ENCODE assay signal across 8 cellular contexts in the genomic region with DNA sequence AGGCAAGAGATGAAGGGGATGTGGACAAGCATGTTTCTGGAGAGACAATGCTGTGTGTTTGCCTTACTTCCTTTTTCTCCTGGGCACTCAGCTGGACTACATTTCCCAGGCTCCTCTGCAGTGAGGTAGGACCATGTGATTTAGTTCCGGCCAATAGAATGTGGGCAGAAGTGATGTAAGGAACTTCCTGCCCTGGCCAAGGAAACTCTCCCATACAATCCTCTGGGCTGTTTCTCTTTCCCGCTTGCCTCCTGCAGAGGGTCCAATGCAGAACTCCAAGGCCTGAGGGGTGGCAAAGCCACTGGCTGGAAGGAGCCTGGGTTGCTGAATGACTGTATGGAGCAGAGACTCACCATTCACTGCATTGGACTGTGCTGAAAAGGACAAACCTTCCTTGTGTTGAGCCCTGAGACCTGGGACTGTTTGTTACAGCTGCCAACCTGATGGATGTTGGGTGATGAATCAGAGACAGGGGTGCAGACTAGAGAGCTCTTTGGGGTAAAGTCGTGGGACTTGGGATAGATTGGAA.
DNase-seq lines count a peak whose midpoint lies in the region; ATAC-seq and TF ChIP-seq lines count a peak whose summit lies in the region.
"Had no signal": no experiment of that assay in that cellular context is flagged by ENCODE, and none has a peak within 500 bp of the region (broad histone marks: within the 10 kb centered on the region; RNA-seq: fewer than 3 reads in every experiment).

No MANE protein-coding gene starts in this region.

- H3K4me3 Mint-ChIP-seq in endodermal cell (peak overlapping the region; percentile 49), natural killer cell (no peak overlapping the region)
- H3K4me3 Mint-ChIP-seq: activated naive CD4-positive, alpha-beta T cell treated with anti-CD3 and anti-CD28 coated beads, Interleukin-2, amount 50 U/mL, for 24 hours had no signal

- no peak overlapping the region for H3K9ac ChIP-seq in endodermal cell (ENCODE audit: extremely low read depth, low read length, poor library complexity, severe bottlenecking)

- no peaks in the 10 kb centered on the region for H3K9me3 ChIP-seq in endodermal cell (ENCODE audit: control insufficient read depth, low read length)

- DNase-seq in G401 (ENCODE audit: low spot score): peak; percentile 36
- DNase-seq in RKO (ENCODE audit: low spot score): peak; percentile 83
- DNase-seq in endodermal cell: peak; percentile 93
- DNase-seq in natural killer cell: no peak
- DNase-seq in NCI-H2107 (lab: John Stamatoyannopoulos, UW): no peak

- peaks cover 3% of the 10 kb centered on the region for H3K9me3 Mint-ChIP-seq in endodermal cell
- H3K9me3 Mint-ChIP-seq in natural killer cell: peaks cover 0 to 3% of the 10 kb centered on the region in 2 donors
- H3K9me3 Mint-ChIP-seq: activated naive CD4-positive, alpha-beta T cell treated with anti-CD3 and anti-CD28 coated beads, Interleukin-2, amount 50 U/mL, for 24 hours had no signal

- H3K27me3 Mint-ChIP-seq in endodermal cell (ENCODE audit: insufficient read depth) (peaks cover 34% of the 10 kb centered on the region), natural killer cell (ENCODE audit: low read depth in 2 of 2) (peaks cover 2 to 4% of the 10 kb centered on the region in 2 donors)
- H3K27me3 Mint-ChIP-seq: activated naive CD4-positive, alpha-beta T cell treated with anti-CD3 and anti-CD28 coated beads, Interleukin-2, amount 50 U/mL, for 24 hours had no signal

- WGBS in endodermal cell (ENCODE audit: insufficient coverage in 1 of 2, insufficient read length in 1 of 2), 2 experiments: 25 to 43% methylated on average over 1 to 3 of the region's 3 CpGs

- ATAC-seq in GM19463 (IDR thresholded peaks at IDR 0.05; ENCODE audit: unreplicated experiment) (peak; percentile 88), HG03469 (IDR thresholded peaks at IDR 0.05; ENCODE audit: unreplicated experiment) (peak; percentile 87), natural killer cell (peak in 2 of 3 donors; percentile 53 to 69)

- intact Hi-C loops in natural killer cell (cut with micrococcal nuclease): no loop called here

- no peaks in the 10 kb centered on the region for H3K36me3 ChIP-seq in endodermal cell (ENCODE audit: control insufficient read depth, insufficient read depth, low read length)

- TF ChIP-seq CTCF in endodermal cell (conservative IDR thresholded peaks at IDR 0.05) (no peak), natural killer cell (IDR thresholded peaks at IDR 0.05) (no peak)

- H3K4me1 Mint-ChIP-seq in endodermal cell (peaks cover 35% of the 10 kb centered on the region), natural killer cell (no peaks in the 10 kb centered on the region)
- H3K4me1 Mint-ChIP-seq: activated naive CD4-positive, alpha-beta T cell treated with anti-CD3 and anti-CD28 coated beads, Interleukin-2, amount 50 U/mL, for 24 hours had no signal

- peak overlapping the region; percentile 91 for H3K27ac Mint-ChIP-seq in endodermal cell
- no peak overlapping the region for H3K27ac Mint-ChIP-seq in natural killer cell
- H3K27ac Mint-ChIP-seq: activated naive CD4-positive, alpha-beta T cell treated with anti-CD3 and anti-CD28 coated beads, Interleukin-2, amount 50 U/mL, for 24 hours had no signal

- no peak overlapping the region for H3K27ac ChIP-seq in endodermal cell (ENCODE audit: low read depth, low read length)

- peaks cover 16% of the 10 kb centered on the region for H3K27me3 ChIP-seq in endodermal cell (ENCODE audit: control insufficient read depth, insufficient read depth, low read length, poor library complexity, severe bottlenecking)

- no peaks in the 10 kb centered on the region for H3K36me3 Mint-ChIP-seq in endodermal cell (ENCODE audit: low read depth)
- H3K36me3 Mint-ChIP-seq in natural killer cell: no peaks in the 10 kb centered on the region
- H3K36me3 Mint-ChIP-seq: activated naive CD4-positive, alpha-beta T cell treated with anti-CD3 and anti-CD28 coated beads, Interleukin-2, amount 50 U/mL, for 24 hours had no signal

- peaks cover 14% of the 10 kb centered on the region for H3K4me1 ChIP-seq in endodermal cell (ENCODE audit: control insufficient read depth, insufficient read depth, low read length)

- in situ Hi-C loops in G401 (cut with HindIII; ENCODE audit: low sequenced_read_pairs): no loop called here

- peak overlapping the region; percentile 74 for H3K4me3 ChIP-seq in endodermal cell (ENCODE audit: low read length)

Comparison
In these comparisons a context has a peak if more than half of its experiments do, and no peak if none do; other contexts are left out.
1. DNase-seq: peak in G401 (single experiment), RKO (single experiment) and endodermal cell (single experiment); none in natural killer cell (single experiment) and NCI-H2107 (single experiment).
2. Peak in every context shown above with its lines, with median percentiles within 50 percentile points of each other: ATAC-seq.